8 cellular contexts compared by ENCODE assay signal in genomic region chr7:8295638-8296361, GRCh38. TPM values are rescaled to one million over a fixed set of nuclear protein-coding genes. Genes with fewer than 3 reads are reported as not detected.
DNase-seq lines count a peak whose midpoint lies in the region; ATAC-seq, FAIRE-seq and TF ChIP-seq lines count a peak whose summit lies in the region.

No MANE protein-coding gene starts in this region.

- H2BK5ac ChIP-seq in H1 (ENCODE audit: low read depth, low read length): no peak overlapping the region

- H3K14ac ChIP-seq in H1 (ENCODE audit: insufficient read length): no peak overlapping the region

- no peaks in the 10 kb centered on the region for H3K36me3 Mint-ChIP-seq in Caco-2 (ENCODE audit: insufficient read depth, unreplicated experiment)
- no peaks in the 10 kb centered on the region for H3K36me3 Mint-ChIP-seq in type B pancreatic cell

- peak; percentile 99 for ATAC-seq in GM18907 (IDR thresholded peaks at IDR 0.05; ENCODE audit: unreplicated experiment)
- peak; percentile 95 for ATAC-seq in HG03064 (IDR thresholded peaks at IDR 0.05; ENCODE audit: low read depth, unreplicated experiment)

- no peak overlapping the region for H3K9ac ChIP-seq in H1 (replicated peaks in 1 of 4; ENCODE audit: extremely low read depth in 1 of 4, low read depth in 3 of 4, low read length in 3 of 4)

- H3K79me1 ChIP-seq in H1 (ENCODE audit: low read depth, low read length): no peaks in the 10 kb centered on the region

- no peaks in the 10 kb centered on the region for H3K79me2 ChIP-seq in H1 (ENCODE audit: control insufficient read depth in 1 of 2, insufficient read depth in 2 of 2, low read length in 2 of 2)

- TF ChIP-seq POLR2A in H1 (IDR thresholded peaks at IDR 0.05; ENCODE audit: control extremely low read depth in 1 of 2, low read depth in 2 of 2, low read length in 2 of 2): no peak

- no peaks in the 10 kb centered on the region for H3K27me3 ChIP-seq in Caco-2 (replicated peaks; ENCODE audit: control insufficient read depth, insufficient read depth, low read length)
- H3K27me3 ChIP-seq in H1 (replicated peaks in 1 of 4; ENCODE audit: control insufficient read depth in 3 of 4, extremely low read depth in 1 of 4, insufficient read depth in 3 of 4, low read length in 3 of 4): no peaks in the 10 kb centered on the region

- H3K4ac ChIP-seq in H1 (replicated peaks; ENCODE audit: insufficient read length, low read depth, low read length): no peak overlapping the region

- H3K9me3 ChIP-seq in Caco-2: no peaks in the 10 kb centered on the region
- no peaks in the 10 kb centered on the region for H3K9me3 ChIP-seq in H1 (ENCODE audit: insufficient read depth in 2 of 2, low read depth in 1 of 2, low read length in 1 of 2)

- TF ChIP-seq CTCF in Caco-2 (IDR thresholded peaks at IDR 0.05; ENCODE audit: insufficient read depth in 1 of 2, low read depth in 1 of 2, low read length in 1 of 2, severe bottlenecking in 1 of 2, unreplicated experiment in 1 of 2): peak; percentile 74
- peak in 2 of 3 experiments; percentile 71 to 81; a peak in 3 of 4 replicates for TF ChIP-seq CTCF in H1 (IDR thresholded peaks at IDR 0.05; ENCODE audit: control extremely low read depth in 1 of 3, insufficient read depth in 1 of 3, low read depth in 1 of 3, low read length in 3 of 3)
- peak; percentile 91 for TF ChIP-seq CTCF in type B pancreatic cell (conservative IDR thresholded peaks at IDR 0.05)

- 60% methylated on average over 6 of the region's 6 CpGs; no CpG with 5 or more reads in 1 of the 2 experiments for WGBS in H1 (ENCODE audit: extremely low coverage in 1 of 2, insufficient coverage in 1 of 2, insufficient read length in 1 of 2, insufficient replicate concordance in 2 of 2, low coverage in 1 of 2, low lambda C conversion rate in 2 of 2, missing lambda C conversion rate in 1 of 2), 2 experiments

- peak; percentile 96 to 99 for TF ChIP-seq RAD21 in H1 (IDR thresholded peaks at IDR 0.05 in 1 of 2, conservative IDR thresholded peaks at IDR 0.05 in 1 of 2; ENCODE audit: low read depth in 2 of 2, low read length in 2 of 2)

- no peak overlapping the region for H2BK20ac ChIP-seq in H1 (ENCODE audit: low read length)

- peak; percentile 94 for FAIRE-seq in H1 (lab: Jason Lieb, UNC)

- H3K4me2 ChIP-seq in H1 (ENCODE audit: insufficient read depth in 1 of 2, low read depth in 2 of 2, low read length in 2 of 2): no peak overlapping the region

- no peak overlapping the region for H3K56ac ChIP-seq in H1 (replicated peaks; ENCODE audit: insufficient read length, low read depth, low read length)

- H3K36me3 ChIP-seq in Caco-2 (ENCODE audit: control insufficient read depth, insufficient read depth, low read length) (no peaks in the 10 kb centered on the region), H1 (ENCODE audit: control insufficient read depth in 2 of 4, insufficient read depth in 4 of 4, low read length in 3 of 4) (no peaks in the 10 kb centered on the region)

- H3K4me3 ChIP-seq in Caco-2 (ENCODE audit: low read depth, low read length) (no peak overlapping the region), H1 (ENCODE audit: extremely low read depth in 1 of 4, insufficient read depth in 2 of 4, low read depth in 3 of 4, low read length in 4 of 4) (no peak overlapping the region)

- POLR2A ChIA-PET in Caco-2 (lab: Charles Lee): no interaction called here
- POLR2A ChIA-PET in H1 (lab: Charles Lee; ENCODE audit: partially characterized antibody): interaction anchor here (0.7 to 1.5 kb wide), 4 partner anchors 9 to 656 kb away, joined by 3 to 6 read pairs (median 4); partner anchors contain the start of gene UMAD1

- no peak overlapping the region for H3K27ac Mint-ChIP-seq in Caco-2 (ENCODE audit: unreplicated experiment)
- no peak overlapping the region for H3K27ac Mint-ChIP-seq in type B pancreatic cell

- no peak overlapping the region for H4K8ac ChIP-seq in H1 (ENCODE audit: extremely low read depth, insufficient read depth, low read length)

- H3K27me3 Mint-ChIP-seq in Caco-2 (ENCODE audit: insufficient read depth, unreplicated experiment) (no peaks in the 10 kb centered on the region), type B pancreatic cell (peaks cover 30% of the 10 kb centered on the region)

- no peak overlapping the region for H3K23ac ChIP-seq in H1 (ENCODE audit: insufficient read length)

- CTCF ChIA-PET in Caco-2 (lab: Charles Lee): interaction anchor here (0.6 to 2.2 kb wide), 16 partner anchors 17 to 701 kb away, joined by 3 to 36 read pairs (median 4); partner anchors contain the start of gene UMAD1
- CTCF ChIA-PET in H1 (lab: Charles Lee; ENCODE audit: partially characterized antibody): interaction anchor here (0.5 to 4.3 kb wide), 50 partner anchors 8 to 1726 kb away, joined by 3 to 40 read pairs (median 3); partner anchors contain the start of gene NXPH1

- peak; percentile 63 to 76 for DNase-seq in Caco-2
- peak; percentile 54 for DNase-seq in NCI-H187 treated with DMSO at 0.1 percent for 48 hours (lab: John Stamatoyannopoulos, UW)
- peak; percentile 94 for DNase-seq in SW480 (ENCODE audit: low spot score)
- DNase-seq in H1 (ENCODE audit: low read depth in 1 of 2, low spot score in 2 of 2): peak in 1 of 2 experiments; percentile 17
- peak; percentile 91 for DNase-seq in medulla oblongata (ENCODE audit: extremely low spot score)
- DNase-seq in type B pancreatic cell (ENCODE audit: extremely low spot score, unreplicated experiment): no peak

- H3K4me1 ChIP-seq in Caco-2 (peaks cover 11% of the 10 kb centered on the region), H1 (replicated peaks in 1 of 4; ENCODE audit: control insufficient read depth in 3 of 4, insufficient read depth in 4 of 4, low read length in 3 of 4) (no peaks in the 10 kb centered on the region)

- intact Hi-C loops in Caco-2 (cut with micrococcal nuclease; ENCODE audit: unreplicated experiment): loop anchor here (1.0 to 10.0 kb wide), 11 partner anchors 18 to 871 kb away; partner anchors contain the start of genes MIOS and UMAD1

- no peaks in the 10 kb centered on the region for H3K23me2 ChIP-seq in H1 (ENCODE audit: low read depth, low read length)

- H4K5ac ChIP-seq in H1 (ENCODE audit: insufficient read length, low read depth, low read length): no peak overlapping the region

- no TSS peak for BruUV-seq in Caco-2 (replicated peaks; lab: Mats Ljungman, UMichigan)

- H3K4me3 Mint-ChIP-seq in Caco-2 (ENCODE audit: unreplicated experiment) (no peak overlapping the region), type B pancreatic cell (no peak overlapping the region)

- H3K9me3 Mint-ChIP-seq in Caco-2 (ENCODE audit: unreplicated experiment): no peaks in the 10 kb centered on the region
- H3K9me3 Mint-ChIP-seq in type B pancreatic cell: no peaks in the 10 kb centered on the region

- H2BK120ac ChIP-seq in H1 (replicated peaks; ENCODE audit: low read depth, low read length): no peak overlapping the region

- TF ChIP-seq EP300 in H1 (IDR thresholded peaks at IDR 0.05; ENCODE audit: borderline replicate concordance in 1 of 2, low read depth in 2 of 2, low read length in 2 of 2): no peak

- H3K18ac ChIP-seq in H1 (ENCODE audit: extremely low read depth, low read length): no peak overlapping the region

- H3K27ac ChIP-seq in H1 (ENCODE audit: low read depth, low read length): no peak overlapping the region

- H4K20me1 ChIP-seq in H1 (replicated peaks in 1 of 2; ENCODE audit: control insufficient read depth in 1 of 2, insufficient read depth in 2 of 2, low read length in 2 of 2): no peaks in the 10 kb centered on the region

- H2AFZ ChIP-seq in H1 (ENCODE audit: low read length): 0 out of 2 replicates have a peak overlapping the region, but pooled peaks have one; percentile 61

- H2BK15ac ChIP-seq in H1 (ENCODE audit: low read length): no peak overlapping the region

- H4K91ac ChIP-seq in H1 (replicated peaks; ENCODE audit: insufficient read length, low read length): no peak overlapping the region

- H2AK5ac ChIP-seq in H1 (ENCODE audit: low read depth, low read length): no peak overlapping the region

- H3K4me1 Mint-ChIP-seq in Caco-2 (ENCODE audit: low read depth, unreplicated experiment) (peaks cover 26% of the 10 kb centered on the region), type B pancreatic cell (ENCODE audit: unreplicated experiment) (peaks cover 4% of the 10 kb centered on the region)

- H2BK12ac ChIP-seq in H1 (ENCODE audit: low read depth, low read length): no peak overlapping the region

TF ChIP-seq in H1, 55 proteins besides CTCF, POLR2A, EP300 and RAD21:
- TF ChIP-seq POLR2AphosphoS5 (IDR thresholded peaks at IDR 0.05; ENCODE audit: low read depth, low read length): no peak
- TF ChIP-seq YY1 (IDR thresholded peaks at IDR 0.05; ENCODE audit: low read depth, low read length): peak; percentile 92
- TF ChIP-seq CBX8 (IDR thresholded peaks at IDR 0.05; ENCODE audit: borderline replicate concordance, low read depth, low read length): no peak
- TF ChIP-seq TEAD4 (IDR thresholded peaks at IDR 0.05; ENCODE audit: low read depth, low read length): 0 out of 2 replicates have a peak, but pooled peaks have one; percentile 6
- TF ChIP-seq SAP30 (IDR thresholded peaks at IDR 0.05; ENCODE audit: insufficient read depth, insufficient replicate concordance, low read length): no peak
- TF ChIP-seq SP4 (IDR thresholded peaks at IDR 0.05; ENCODE audit: low read length): no peak
- no peak for TF ChIP-seq TBP (IDR thresholded peaks at IDR 0.05; ENCODE audit: low read depth, low read length)
- TF ChIP-seq TAF1 (IDR thresholded peaks at IDR 0.05; ENCODE audit: low read depth, low read length): no peak

RNA-seq across cellular contexts. Expression of gene ICA1, which starts 33.8 kb away (rescaled TPM):
- total RNA-seq in Caco-2 (2022) (30.7 and 34.2 TPM in 2 replicates), type B pancreatic cell (ENCODE audit: low replicate concordance) (9.8 and 14.9 TPM in 2 replicates)
- 36.9 and 37.1 TPM in 2 replicates for total RNA-seq in H1 (2021; fragmentation: NEBNext Ultra II Directional; extraction: Animal tissue kit (Norgen Biotek cat#: 25700))
- polyA plus RNA-seq in H1 (2011; rRNA removed): 9.4 and 14.9 TPM in 2 replicates
- 20.1 TPM for polyA plus RNA-seq in H1 (2011; cell fraction: cytosol; rRNA removed)
- 32.5 TPM for polyA plus RNA-seq in H1 (2011; cell fraction: nucleus; rRNA removed)
- 30.2 to 43.2 TPM (median 36.3 TPM) in 4 replicates for polyA plus RNA-seq in H1 (2012, experiment 1 of 2)
- 5.6 TPM for polyA plus RNA-seq in H1 (2012, experiment 2 of 2)
- polyA plus RNA-seq in H1 (2013, experiment 1 of 2): 40.4 TPM
- polyA plus RNA-seq in H1 (2013, experiment 2 of 2): 37.6 TPM
- 15.7 and 18.4 TPM in 2 replicates for polyA minus RNA-seq in H1 (2011; rRNA and poly(A)+ RNA removed)
- polyA minus RNA-seq in H1 (2011; cell fraction: cytosol; rRNA and poly(A)+ RNA removed): 10.9 TPM
- 29.2 TPM for polyA minus RNA-seq in H1 (2011; cell fraction: nucleus; rRNA and poly(A)+ RNA removed)
